ENCODE assay signal across 24 cellular contexts in genomic region chr17:3792481-3792880, GRCh38. TPM values are rescaled to one million over a fixed set of nuclear protein-coding genes. Genes with fewer than 3 reads are reported as not detected.
DNase-seq lines count a peak whose midpoint lies in the region; ATAC-seq and TF ChIP-seq lines count a peak whose summit lies in the region.
"Had no signal": no experiment of that assay in that cellular context is flagged by ENCODE, and none has a peak within 500 bp of the region (broad histone marks: within the 10 kb centered on the region; RNA-seq: fewer than 3 reads in every experiment).

No MANE protein-coding gene starts in this region.

- H2BK120ac ChIP-seq in mesenchymal stem cell (ENCODE audit: low read depth, low read length), result no peak overlapping the region

- no peak overlapping the region for H3K18ac ChIP-seq in mesenchymal stem cell (ENCODE audit: low read depth in 1 of 2, low read length in 2 of 2)

- no peak for DNase-seq in activated T-cell treated with anti-CD3 and anti-CD28 coated beads, Interleukin-2, amount 50 U/mL, for 72 hours
- DNase-seq in activated T-cell treated with anti-CD3 and anti-CD28 coated beads, Interleukin-2, amount 50 U/mL, for 4 hours, result no peak
- DNase-seq in mesenchymal stem cell (no peak), superior temporal gyrus (ENCODE audit: extremely low spot score) (peak; percentile 74), SIG-M5 (lab: John Stamatoyannopoulos, UW) (no peak), NCI-H2227 (lab: John Stamatoyannopoulos, UW; ENCODE audit: unreplicated experiment) (no peak)
- DNase-seq in stimulated activated naive CD8-positive, alpha-beta T cell treated with anti-CD3 and anti-CD28 coated beads, Interleukin-15, amount 100 ng/mL, for 72 hours, result no peak
- DNase-seq: activated CD4-positive, alpha-beta T cell treated with anti-CD3 and anti-CD28 coated beads, Interleukin-2, amount 10 ng/mL, durations not matched to agents 7 days and 5 days; activated naive CD8-positive, alpha-beta T cell treated with anti-CD3 and anti-CD28 coated beads, Interleukin-2, amount 10 ng/mL, durations not matched to agents 7 days and 5 days; BE2C; EL; H7; islet precursor cell; NCI-H1436 treated with DMSO at 0.1 percent for 48 hours; NCI-H748 treated with DMSO at 0.1 percent for 48 hours; spleen; stimulated activated CD4-positive, alpha-beta T cell treated with anti-CD3 and anti-CD28 coated beads, Interleukin-4, amount 100 ng/mL, for 4 hours; uterus had no signal

- peaks cover 69% of the 10 kb centered on the region for H3K4me1 Mint-ChIP-seq in activated T-cell treated with anti-CD3 and anti-CD28 coated beads, Interleukin-2, amount 50 U/mL, for 72 hours (ENCODE audit: low read depth)
- peaks cover 43% of the 10 kb centered on the region for H3K4me1 Mint-ChIP-seq in activated T-cell treated with anti-CD3 and anti-CD28 coated beads, Interleukin-2, amount 50 U/mL, for 4 hours (ENCODE audit: low read depth)
- peaks cover 31% of the 10 kb centered on the region for H3K4me1 Mint-ChIP-seq in brain
- H3K4me1 Mint-ChIP-seq in stimulated activated naive CD8-positive, alpha-beta T cell treated with anti-CD3 and anti-CD28 coated beads, Interleukin-15, amount 100 ng/mL, for 72 hours, result peaks cover 80% of the 10 kb centered on the region

- H2BK15ac ChIP-seq in mesenchymal stem cell (ENCODE audit: low read depth, poor library complexity, severe bottlenecking), result no peak overlapping the region

- TF ChIP-seq CTCF in brain (conservative IDR thresholded peaks at IDR 0.05), result no peak

- peaks cover 2 to 4% of the 10 kb centered on the region in 2 donors for H3K36me3 Mint-ChIP-seq in activated T-cell treated with anti-CD3 and anti-CD28 coated beads, Interleukin-2, amount 50 U/mL, for 72 hours (ENCODE audit: insufficient read depth in 2 of 2)
- no peaks in the 10 kb centered on the region for H3K36me3 Mint-ChIP-seq in activated T-cell treated with anti-CD3 and anti-CD28 coated beads, Interleukin-2, amount 50 U/mL, for 4 hours (ENCODE audit: insufficient read depth)
- H3K36me3 Mint-ChIP-seq in brain, result no peaks in the 10 kb centered on the region
- H3K36me3 Mint-ChIP-seq: activated naive CD8-positive, alpha-beta T cell treated with anti-CD3 and anti-CD28 coated beads, Interleukin-2, amount 10 ng/mL, durations not matched to agents 7 days and 5 days had no signal

- H3K9ac ChIP-seq in mesenchymal stem cell (ENCODE audit: low read length), result no peak overlapping the region

- no peaks in the 10 kb centered on the region for H3K9me3 Mint-ChIP-seq in activated T-cell treated with anti-CD3 and anti-CD28 coated beads, Interleukin-2, amount 50 U/mL, for 72 hours
- no peaks in the 10 kb centered on the region for H3K9me3 Mint-ChIP-seq in activated T-cell treated with anti-CD3 and anti-CD28 coated beads, Interleukin-2, amount 50 U/mL, for 4 hours
- peaks cover 0 to 4% (median 0%) of the 10 kb centered on the region in 5 experiments for H3K9me3 Mint-ChIP-seq in brain
- no peaks in the 10 kb centered on the region for H3K9me3 Mint-ChIP-seq in stimulated activated naive CD8-positive, alpha-beta T cell treated with anti-CD3 and anti-CD28 coated beads, Interleukin-15, amount 100 ng/mL, for 72 hours
- H3K9me3 Mint-ChIP-seq: activated CD4-positive, alpha-beta T cell treated with anti-CD3 and anti-CD28 coated beads, Interleukin-2, amount 10 ng/mL, durations not matched to agents 7 days and 5 days; activated naive CD8-positive, alpha-beta T cell treated with anti-CD3 and anti-CD28 coated beads, Interleukin-2, amount 10 ng/mL, durations not matched to agents 7 days and 5 days; activated T-helper 2 cell treated with anti-CD3 and anti-CD28 coated beads, Interferon-gamma antibody, Interleukin-2, Interleukin-4, amounts not matched to agents 10 μg/mL and 5 μg/mL and 100 μg/mL, durations not matched to agents 14 hours and 24 hours and 36 hours; nephron; T-helper 1 cell treated with Interleukin-12 subunit alpha and Interleukin-12 subunit beta and Interleukin-4 antibody, amounts not matched to agents 30 μg/mL and 1 μg/mL, for 36 hours had no signal

- H4K8ac ChIP-seq in mesenchymal stem cell (ENCODE audit: low read length), result no peak overlapping the region

- H3K9me3 ChIP-seq in mesenchymal stem cell (ENCODE audit: control insufficient read depth, low read length), result no peaks in the 10 kb centered on the region
- H3K9me3 ChIP-seq: BE2C, breast epithelium, SJSA1, spleen, uterus had no signal

- no peak for ATAC-seq in activated T-cell treated with anti-CD3 and anti-CD28 coated beads, Interleukin-2, amount 50 U/mL, for 72 hours (replicated peaks in 1 of 2)
- ATAC-seq in activated T-cell treated with anti-CD3 and anti-CD28 coated beads, Interleukin-2, amount 50 U/mL, for 4 hours, result no peak
- ATAC-seq in stimulated activated naive CD8-positive, alpha-beta T cell treated with anti-CD3 and anti-CD28 coated beads, Interleukin-15, amount 100 ng/mL, for 72 hours, result no peak

- no peak overlapping the region for H3K4ac ChIP-seq in mesenchymal stem cell (ENCODE audit: low read depth in 1 of 2, low read length in 2 of 2)

- H3K14ac ChIP-seq in mesenchymal stem cell (ENCODE audit: low read length in 2 of 2), result no peak overlapping the region

- H3K27ac Mint-ChIP-seq in activated T-cell treated with anti-CD3 and anti-CD28 coated beads, Interleukin-2, amount 50 U/mL, for 72 hours, result peak overlapping the region; percentile 6
- peak overlapping the region; percentile 16 to 89 (median 50) for H3K27ac Mint-ChIP-seq in brain
- H3K27ac Mint-ChIP-seq in stimulated activated naive CD8-positive, alpha-beta T cell treated with anti-CD3 and anti-CD28 coated beads, Interleukin-15, amount 100 ng/mL, for 72 hours, result no peak overlapping the region
- H3K27ac Mint-ChIP-seq: activated naive CD8-positive, alpha-beta T cell treated with anti-CD3 and anti-CD28 coated beads, Interleukin-2, amount 10 ng/mL, durations not matched to agents 7 days and 5 days; nephron; T-helper 1 cell treated with Interleukin-12 subunit alpha and Interleukin-12 subunit beta and Interleukin-4 antibody, amounts not matched to agents 30 μg/mL and 1 μg/mL, for 36 hours had no signal

- no peak overlapping the region for H3K4me3 Mint-ChIP-seq in activated T-cell treated with anti-CD3 and anti-CD28 coated beads, Interleukin-2, amount 50 U/mL, for 72 hours
- H3K4me3 Mint-ChIP-seq in activated T-cell treated with anti-CD3 and anti-CD28 coated beads, Interleukin-2, amount 50 U/mL, for 4 hours, result no peak overlapping the region
- peak overlapping the region in 2 of 5 experiments; percentile 21 to 57 for H3K4me3 Mint-ChIP-seq in brain
- no peak overlapping the region for H3K4me3 Mint-ChIP-seq in stimulated activated naive CD8-positive, alpha-beta T cell treated with anti-CD3 and anti-CD28 coated beads, Interleukin-15, amount 100 ng/mL, for 72 hours
- H3K4me3 Mint-ChIP-seq: activated CD4-positive, alpha-beta T cell treated with anti-CD3 and anti-CD28 coated beads, Interleukin-2, amount 10 ng/mL, durations not matched to agents 7 days and 5 days; activated naive CD8-positive, alpha-beta T cell treated with anti-CD3 and anti-CD28 coated beads, Interleukin-2, amount 10 ng/mL, durations not matched to agents 7 days and 5 days; nephron; T-helper 1 cell treated with Interleukin-12 subunit alpha and Interleukin-12 subunit beta and Interleukin-4 antibody, amounts not matched to agents 30 μg/mL and 1 μg/mL, for 36 hours had no signal

- H3K79me1 ChIP-seq in mesenchymal stem cell (replicated peaks; ENCODE audit: low read length, poor library complexity, severe bottlenecking), result no peaks in the 10 kb centered on the region

- peaks cover 0 to 3% of the 10 kb centered on the region in 2 experiments for H3K36me3 ChIP-seq in mesenchymal stem cell (ENCODE audit: control insufficient read depth in 1 of 2, insufficient read depth in 2 of 2, low read depth in 1 of 2, low read length in 2 of 2)
- H3K36me3 ChIP-seq: BE2C, breast epithelium, SJSA1, spleen, uterus had no signal

- no peaks in the 10 kb centered on the region for H3K27me3 ChIP-seq in mesenchymal stem cell (ENCODE audit: control insufficient read depth in 1 of 2, insufficient read depth in 1 of 2, low read length in 2 of 2)
- H3K27me3 ChIP-seq: BE2C, breast epithelium, SJSA1, spleen, uterus had no signal

- no peak overlapping the region for H3K27ac ChIP-seq in mesenchymal stem cell (ENCODE audit: low read length, poor library complexity, severe bottlenecking)
- H3K27ac ChIP-seq: breast epithelium, SJSA1, uterus had no signal

- H3K4me1 ChIP-seq in mesenchymal stem cell (ENCODE audit: control insufficient read depth, insufficient read depth, low read depth, low read length), result peaks cover 19% of the 10 kb centered on the region
- H3K4me1 ChIP-seq: BE2C, breast epithelium, uterus had no signal

- H3K4me3 ChIP-seq in mesenchymal stem cell (ENCODE audit: insufficient read depth in 1 of 2, low read depth in 1 of 2, low read length in 2 of 2), result no peak overlapping the region
- H3K4me3 ChIP-seq: breast epithelium, SJSA1, spleen, uterus had no signal

- H4K91ac ChIP-seq in mesenchymal stem cell (ENCODE audit: low read length), result no peak overlapping the region

- WGBS in mesenchymal stem cell, result 98% methylated on average over 6 of the region's 6 CpGs

- H3K27me3 Mint-ChIP-seq in activated T-cell treated with anti-CD3 and anti-CD28 coated beads, Interleukin-2, amount 50 U/mL, for 72 hours (ENCODE audit: low read depth), result peaks cover 29% of the 10 kb centered on the region
- no peaks in the 10 kb centered on the region for H3K27me3 Mint-ChIP-seq in activated T-cell treated with anti-CD3 and anti-CD28 coated beads, Interleukin-2, amount 50 U/mL, for 4 hours (ENCODE audit: low read depth)
- peaks cover 2% of the 10 kb centered on the region for H3K27me3 Mint-ChIP-seq in brain
- peaks cover 10% of the 10 kb centered on the region for H3K27me3 Mint-ChIP-seq in stimulated activated naive CD8-positive, alpha-beta T cell treated with anti-CD3 and anti-CD28 coated beads, Interleukin-15, amount 100 ng/mL, for 72 hours
- H3K27me3 Mint-ChIP-seq: activated CD4-positive, alpha-beta T cell treated with anti-CD3 and anti-CD28 coated beads, Interleukin-2, amount 10 ng/mL, durations not matched to agents 7 days and 5 days had no signal

- H2BK5ac ChIP-seq in mesenchymal stem cell (ENCODE audit: low read depth, low read length, poor library complexity, severe bottlenecking), result no peak overlapping the region

- no peak overlapping the region for H3K23ac ChIP-seq in mesenchymal stem cell (ENCODE audit: low read length in 2 of 2)

- H2AK5ac ChIP-seq in mesenchymal stem cell (ENCODE audit: low read length, severe bottlenecking), result peak overlapping the region; percentile 58

- no peak overlapping the region for H2AFZ ChIP-seq in mesenchymal stem cell (ENCODE audit: low read depth, low read length)

- H3K4me2 ChIP-seq in mesenchymal stem cell (ENCODE audit: low read length, poor library complexity, severe bottlenecking), result no peak overlapping the region

- H2BK12ac ChIP-seq in mesenchymal stem cell (ENCODE audit: low read length in 2 of 2), result no peak overlapping the region

RNA-seq across cellular contexts. Expression of gene ITGAE, which starts 8.5 kb away (rescaled TPM):
- 10 to 100 TPM; 62.1 to 86.3 TPM for total RNA-seq in activated T-cell treated with anti-CD3 and anti-CD28 coated beads, Interleukin-2, amount 50 U/mL, for 72 hours
- total RNA-seq in activated T-cell treated with anti-CD3 and anti-CD28 coated beads, Interleukin-2, amount 50 U/mL, for 4 hours, result 10 to 100 TPM; 15.0 to 20.6 (median 18.1) TPM
- polyA plus RNA-seq in brain (ENCODE audit: insufficient read depth, low read depth, low replicate concordance), result 20.9 TPM
- 70.1 TPM for polyA plus RNA-seq in mesenchymal stem cell (2013, experiment 1 of 2)
- polyA plus RNA-seq in mesenchymal stem cell (2013, experiment 2 of 2), result 73.2 TPM

RNA-seq across cellular contexts. Expression of gene NCBP3, which starts 53.6 kb away (rescaled TPM):
- 10 to 100 TPM; 65.1 to 65.8 TPM for total RNA-seq in activated T-cell treated with anti-CD3 and anti-CD28 coated beads, Interleukin-2, amount 50 U/mL, for 72 hours
- total RNA-seq in activated T-cell treated with anti-CD3 and anti-CD28 coated beads, Interleukin-2, amount 50 U/mL, for 4 hours, result 10 to 100 TPM; 33.2 to 39.1 (median 36.4) TPM
- polyA plus RNA-seq in brain (ENCODE audit: insufficient read depth, low read depth, low replicate concordance), result 30.7 TPM
- 20.3 TPM for polyA plus RNA-seq in mesenchymal stem cell (2013, experiment 1 of 2)
- polyA plus RNA-seq in mesenchymal stem cell (2013, experiment 2 of 2), result 19.5 TPM

Comparison
In these comparisons a context has a peak if more than half of its experiments do, and no peak if none do; other contexts are left out.
1. H3K27ac Mint-ChIP-seq: peak in activated T-cell treated with anti-CD3 and anti-CD28 coated beads, Interleukin-2, amount 50 U/mL, for 72 hours (single experiment) and brain (5 of 5); none in stimulated activated naive CD8-positive, alpha-beta T cell treated with anti-CD3 and anti-CD28 coated beads, Interleukin-15, amount 100 ng/mL, for 72 hours (0 of 2).